27 cellular contexts compared by ENCODE assay signal in the genomic region with DNA sequence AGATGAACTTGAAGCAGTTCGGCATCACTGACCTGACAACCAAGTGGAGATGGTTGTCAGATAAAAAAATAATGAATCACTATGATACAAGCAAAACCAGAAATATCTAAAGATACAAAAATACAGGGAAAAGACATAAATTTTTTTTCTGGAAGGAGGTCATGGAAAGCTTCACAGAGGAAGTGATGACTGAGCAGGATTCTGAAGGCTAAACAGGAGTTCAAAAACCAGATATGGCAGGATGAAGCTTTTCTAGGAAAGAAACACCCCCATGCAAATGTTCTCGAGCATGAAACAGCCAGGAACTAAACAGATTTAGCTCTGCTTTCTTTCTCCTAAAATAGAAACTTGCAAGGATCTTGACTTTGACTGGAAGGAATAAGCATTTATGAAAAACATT.
DNase-seq lines count a peak whose midpoint lies in the region; ATAC-seq, FAIRE-seq and TF ChIP-seq lines count a peak whose summit lies in the region.
"Had no signal": no experiment of that assay in that cellular context is flagged by ENCODE, and none has a peak within 500 bp of the region (broad histone marks: within the 10 kb centered on the region; RNA-seq: fewer than 3 reads in every experiment).

No MANE protein-coding gene starts in this region.

- no peaks in the 10 kb centered on the region for H3K9me3 ChIP-seq in mesenchymal stem cell (ENCODE audit: control insufficient read depth, low read length)
- H3K9me3 ChIP-seq in small intestine (ENCODE audit: control insufficient read depth, low read depth) = no peaks in the 10 kb centered on the region
- H3K9me3 ChIP-seq: thyroid gland had no signal

- no peak overlapping the region for H3K4ac ChIP-seq in mesenchymal stem cell (ENCODE audit: low read depth in 1 of 2, low read length in 2 of 2)

- no peak for FAIRE-seq in small intestine (lab: Jason Lieb, UNC)

- WGBS in mesenchymal stem cell = no CpG with 5 or more reads among the region's 2 CpGs
- WGBS in small intestine, 3 donors = 41 to 50% (median 45%) methylated on average over 2 of the region's 2 CpGs

- no peaks in the 10 kb centered on the region for H3K27me3 ChIP-seq in mesenchymal stem cell (ENCODE audit: control insufficient read depth in 1 of 2, insufficient read depth in 1 of 2, low read length in 2 of 2)
- H3K27me3 ChIP-seq in small intestine (ENCODE audit: control insufficient read depth in 2 of 2, insufficient read depth in 2 of 2, low read length in 2 of 2) = no peaks in the 10 kb centered on the region
- H3K27me3 ChIP-seq: heart left ventricle, thyroid gland had no signal

- no peak overlapping the region for H2BK15ac ChIP-seq in mesenchymal stem cell (ENCODE audit: low read depth, poor library complexity, severe bottlenecking)

- no peak overlapping the region for H2AK5ac ChIP-seq in mesenchymal stem cell (ENCODE audit: low read length, severe bottlenecking)

- TF ChIP-seq CTCF in chondrocyte (IDR thresholded peaks at IDR 0.05) = no peak

- no peak overlapping the region for H2BK12ac ChIP-seq in mesenchymal stem cell (ENCODE audit: low read length in 2 of 2)

- H3K27ac ChIP-seq in mesenchymal stem cell (ENCODE audit: low read length, poor library complexity, severe bottlenecking) (peak overlapping the region; percentile 64), small intestine (ENCODE audit: low read depth in 1 of 2, low read length in 1 of 2) (peak overlapping the region in 1 of 2 donors; percentile 76)
- H3K27ac ChIP-seq: heart left ventricle, thyroid gland had no signal

- H3K18ac ChIP-seq in mesenchymal stem cell (ENCODE audit: low read depth in 1 of 2, low read length in 2 of 2) = no peak overlapping the region

- H3K4me3 Mint-ChIP-seq in chondrocyte (ENCODE audit: unreplicated experiment) = no peak overlapping the region
- no peak overlapping the region for H3K4me3 Mint-ChIP-seq in activated naive CD8-positive, alpha-beta T cell treated with anti-CD3 and anti-CD28 coated beads, Interleukin-2, amount 50 U/mL, for 24 hours
- H3K4me3 Mint-ChIP-seq: activated T-cell treated with anti-CD3 and anti-CD28 coated beads, Interleukin-2, amount 50 U/mL, for 24 hours; effector memory CD8-positive, alpha-beta T cell had no signal

- H3K23ac ChIP-seq in mesenchymal stem cell (ENCODE audit: low read length in 2 of 2) = no peak overlapping the region

- H3K4me1 ChIP-seq in mesenchymal stem cell (ENCODE audit: control insufficient read depth, insufficient read depth, low read depth, low read length) (no peaks in the 10 kb centered on the region), small intestine (ENCODE audit: control insufficient read depth in 2 of 2, insufficient read depth in 1 of 2, low read depth in 1 of 2, low read length in 1 of 2) (no peaks in the 10 kb centered on the region)
- H3K4me1 ChIP-seq: heart left ventricle had no signal

- H3K27ac Mint-ChIP-seq in chondrocyte (ENCODE audit: unreplicated experiment) = peak overlapping the region; percentile 52
- H3K27ac Mint-ChIP-seq in activated naive CD8-positive, alpha-beta T cell treated with anti-CD3 and anti-CD28 coated beads, Interleukin-2, amount 50 U/mL, for 24 hours = no peak overlapping the region
- H3K27ac Mint-ChIP-seq: activated T-cell treated with anti-CD3 and anti-CD28 coated beads, Interleukin-2, amount 50 U/mL, for 24 hours; CD14-positive monocyte; effector memory CD8-positive, alpha-beta T cell had no signal

- H3K9me3 Mint-ChIP-seq in chondrocyte (ENCODE audit: low read depth) = no peaks in the 10 kb centered on the region
- peaks cover 9% of the 10 kb centered on the region for H3K9me3 Mint-ChIP-seq in activated naive CD8-positive, alpha-beta T cell treated with anti-CD3 and anti-CD28 coated beads, Interleukin-2, amount 50 U/mL, for 24 hours
- H3K9me3 Mint-ChIP-seq: effector memory CD8-positive, alpha-beta T cell had no signal

- no peak overlapping the region for H2BK120ac ChIP-seq in mesenchymal stem cell (ENCODE audit: low read depth, low read length)

- H3K14ac ChIP-seq in mesenchymal stem cell (ENCODE audit: low read length in 2 of 2) = no peak overlapping the region

- H3K36me3 Mint-ChIP-seq in chondrocyte (ENCODE audit: low read depth) = peaks cover 2% of the 10 kb centered on the region
- H3K36me3 Mint-ChIP-seq in activated naive CD8-positive, alpha-beta T cell treated with anti-CD3 and anti-CD28 coated beads, Interleukin-2, amount 50 U/mL, for 24 hours (ENCODE audit: low read depth) = peaks cover 9% of the 10 kb centered on the region
- H3K36me3 Mint-ChIP-seq: CD14-positive monocyte had no signal

- DNase-seq in Caki2 (ENCODE audit: low read depth) (peak; percentile 19), M059J (ENCODE audit: low read depth) (peak; percentile 45), chondrocyte (ENCODE audit: low spot score) (no peak), mesenchymal stem cell (peak; percentile 37), small intestine (no peak), DMS153 treated with DMSO at 0.1 percent for 48 hours (lab: John Stamatoyannopoulos, UW; ENCODE audit: unreplicated experiment) (no peak)
- DNase-seq in activated naive CD8-positive, alpha-beta T cell treated with anti-CD3 and anti-CD28 coated beads, Interleukin-2, amount 50 U/mL, for 24 hours = no peak
- DNase-seq in activated CD4-positive, alpha-beta T cell treated with anti-CD3 and anti-CD28 coated beads, Interleukin-2, amount 50 U/mL, for 1 hour = no peak
- DNase-seq: activated naive CD4-positive, alpha-beta T cell; activated T-cell treated with anti-CD3 and anti-CD28 coated beads, Interleukin-2, amount 50 U/mL, for 24 hours; aorta; effector memory CD8-positive, alpha-beta T cell; GDM1; heart left ventricle; Kasumi-1; NCI-H1092; NCI-H2029; NCI-H345; occipital lobe; RPMI8226; stimulated activated CD4-positive, alpha-beta T cell treated with anti-CD3 and anti-CD28 coated beads, Interleukin-1b, Interleukin-23, amount 100 ng/mL, for 48 hours; stimulated activated naive CD4-positive, alpha-beta T cell; T-helper 9 cell; thyroid gland had no signal

- H3K9ac ChIP-seq in mesenchymal stem cell (ENCODE audit: low read length) = peak overlapping the region; percentile 68

- ATAC-seq in activated naive CD8-positive, alpha-beta T cell treated with anti-CD3 and anti-CD28 coated beads, Interleukin-2, amount 50 U/mL, for 24 hours = no peak
- ATAC-seq: effector memory CD8-positive, alpha-beta T cell; heart left ventricle; sciatic nerve; SK-N-SH treated with all-trans-retinoic acid at 6 μM for 48 hours had no signal

- no peak overlapping the region for H4K8ac ChIP-seq in mesenchymal stem cell (ENCODE audit: low read length)

- H4K91ac ChIP-seq in mesenchymal stem cell (ENCODE audit: low read length) = no peak overlapping the region

- H2AFZ ChIP-seq in mesenchymal stem cell (ENCODE audit: low read depth, low read length) = no peak overlapping the region

- peaks cover 9% of the 10 kb centered on the region for H3K4me1 Mint-ChIP-seq in chondrocyte (ENCODE audit: low read depth)
- peaks cover 6% of the 10 kb centered on the region for H3K4me1 Mint-ChIP-seq in activated naive CD8-positive, alpha-beta T cell treated with anti-CD3 and anti-CD28 coated beads, Interleukin-2, amount 50 U/mL, for 24 hours
- H3K4me1 Mint-ChIP-seq: CD14-positive monocyte had no signal

- H3K79me1 ChIP-seq in mesenchymal stem cell (replicated peaks; ENCODE audit: low read length, poor library complexity, severe bottlenecking) = peaks cover 1% of the 10 kb centered on the region

- H3K36me3 ChIP-seq in mesenchymal stem cell (ENCODE audit: control insufficient read depth in 1 of 2, insufficient read depth in 2 of 2, low read depth in 1 of 2, low read length in 2 of 2) (peaks cover 0 to 12% of the 10 kb centered on the region in 2 experiments), small intestine (ENCODE audit: control insufficient read depth in 2 of 2, insufficient read depth in 2 of 2, low read length in 2 of 2) (no peaks in the 10 kb centered on the region)
- H3K36me3 ChIP-seq: heart left ventricle, thyroid gland had no signal

- in situ Hi-C loops in Caki2 (cut with HindIII; ENCODE audit: low pct_unique_long_range_greater_than_20kb, low sequenced_read_pairs) = no loop called here

- H3K27me3 Mint-ChIP-seq in chondrocyte (ENCODE audit: low read depth) = peaks cover 4% of the 10 kb centered on the region
- H3K27me3 Mint-ChIP-seq in activated naive CD8-positive, alpha-beta T cell treated with anti-CD3 and anti-CD28 coated beads, Interleukin-2, amount 50 U/mL, for 24 hours = no peaks in the 10 kb centered on the region
- H3K27me3 Mint-ChIP-seq: activated T-cell treated with anti-CD3 and anti-CD28 coated beads, Interleukin-2, amount 50 U/mL, for 24 hours had no signal

- H3K4me3 ChIP-seq in mesenchymal stem cell (ENCODE audit: insufficient read depth in 1 of 2, low read depth in 1 of 2, low read length in 2 of 2) = no peak overlapping the region
- no peak overlapping the region for H3K4me3 ChIP-seq in small intestine (ENCODE audit: low read depth in 1 of 2, low read length in 2 of 2)
- H3K4me3 ChIP-seq: heart left ventricle, thyroid gland had no signal

- no peak overlapping the region for H2BK5ac ChIP-seq in mesenchymal stem cell (ENCODE audit: low read depth, low read length, poor library complexity, severe bottlenecking)

- H3K4me2 ChIP-seq in mesenchymal stem cell (ENCODE audit: low read length, poor library complexity, severe bottlenecking) = peak overlapping the region; percentile 21

Comparison
In these comparisons a context has a peak if more than half of its experiments do, and no peak if none do; other contexts are left out.
1. DNase-seq: peak in Caki2 (single experiment), M059J (single experiment) and mesenchymal stem cell (single experiment); none in chondrocyte (single experiment), activated naive CD8-positive, alpha-beta T cell treated with anti-CD3 and anti-CD28 coated beads, Interleukin-2, amount 50 U/mL, for 24 hours (single experiment), activated CD4-positive, alpha-beta T cell treated with anti-CD3 and anti-CD28 coated beads, Interleukin-2, amount 50 U/mL, for 1 hour (single experiment), small intestine (single experiment) and DMS153 treated with DMSO at 0.1 percent for 48 hours (single experiment).